28 cellular contexts compared by ENCODE assay signal in the genomic region with DNA sequence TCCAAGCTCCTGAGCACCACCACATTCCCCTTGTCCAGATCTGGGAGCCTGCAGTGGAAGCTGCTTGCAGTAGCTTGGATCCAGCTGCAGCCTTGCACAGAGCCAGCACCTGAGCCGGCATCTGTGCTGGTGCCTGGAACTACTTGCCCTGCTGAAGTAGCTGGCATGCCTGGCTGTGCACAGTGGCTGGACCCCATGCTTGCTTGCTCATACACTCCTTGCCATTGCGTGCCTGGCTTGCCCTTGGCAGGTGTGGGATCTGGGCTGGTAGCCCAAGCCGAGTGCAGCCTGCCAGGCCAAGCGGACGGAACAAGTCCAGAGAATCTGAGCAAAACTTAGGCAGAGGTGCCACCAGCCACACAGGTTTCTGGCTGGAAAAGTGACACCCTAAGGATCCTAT.
"Had no signal": no experiment of that assay in that cellular context is flagged by ENCODE, and none has a peak within 500 bp of the region (broad histone marks: within the 10 kb centered on the region; RNA-seq: fewer than 3 reads in every experiment).

No MANE protein-coding gene starts in this region.

- H3K4me1 ChIP-seq: colonic mucosa, gastrocnemius medialis, heart left ventricle, left lung, neural progenitor cell, psoas muscle, stomach, thyroid gland had no signal

- DNase-seq: colonic mucosa; effector CD8-positive, alpha-beta T cell; endodermal cell; foreskin fibroblast; gastrocnemius medialis; heart left ventricle; left cardiac atrium; mammary epithelial cell; mesendoderm; midbrain; naive thymus-derived CD4-positive, alpha-beta T cell; nucleus accumbens; psoas muscle; stimulated activated CD4-positive, alpha-beta T cell treated with anti-CD3 and anti-CD28 coated beads, Interleukin-15, amount 100 ng/mL, for 24 hours; stimulated activated CD4-positive, alpha-beta T cell treated with anti-CD3 and anti-CD28 coated beads, Interleukin-2, amount 100 ng/mL, for 48 hours; stimulated activated naive CD4-positive, alpha-beta T cell treated with Interleukin-2 at 50 U/mL for 16 hours; stomach; thyroid gland had no signal

- H3K9me3 Mint-ChIP-seq: nephron, neural progenitor cell, type B pancreatic cell had no signal

- H3K4me1 Mint-ChIP-seq: endodermal cell; naive thymus-derived CD4-positive, alpha-beta T cell; nephron; neural progenitor cell had no signal

- H3K27ac Mint-ChIP-seq: dendritic cell treated with granulocyte-macrophage colony-stimulating factor and Interleukin-4, amounts not matched to agents 40 ng/mL and 50 ng/mL, for 4 days; endodermal cell; naive thymus-derived CD4-positive, alpha-beta T cell; nephron; neural progenitor cell; type B pancreatic cell had no signal

- H3K9ac ChIP-seq: neural progenitor cell had no signal

- H3K4me3 Mint-ChIP-seq: dendritic cell treated with granulocyte-macrophage colony-stimulating factor and Interleukin-4, amounts not matched to agents 40 ng/mL and 50 ng/mL, for 4 days; endodermal cell; naive thymus-derived CD4-positive, alpha-beta T cell; nephron; neural progenitor cell; type B pancreatic cell had no signal

- H3K4me2 ChIP-seq: hepatocyte, neural progenitor cell had no signal

- H3K27ac ChIP-seq: colonic mucosa, epithelial cell of prostate, gastrocnemius medialis, heart left ventricle, hepatocyte, left lung, neural progenitor cell, psoas muscle, skin epidermis, stomach, thyroid gland had no signal

- H3K4me3 ChIP-seq: colonic mucosa, gastrocnemius medialis, heart left ventricle, hepatocyte, left lung, neural progenitor cell, psoas muscle, skin epidermis, stomach, thyroid gland had no signal

- ATAC-seq: esophagus mucosa, gastrocnemius medialis, heart left ventricle, left cardiac atrium, left lung, psoas muscle, right cardiac atrium had no signal

- H2AFZ ChIP-seq: hepatocyte, neural progenitor cell had no signal

- H3K9me3 ChIP-seq: colonic mucosa, gastrocnemius medialis, psoas muscle, thyroid gland had no signal

- H3K36me3 Mint-ChIP-seq: naive thymus-derived CD4-positive, alpha-beta T cell; neural progenitor cell; type B pancreatic cell had no signal

- H3K27me3 ChIP-seq: colonic mucosa, gastrocnemius medialis, heart left ventricle, hepatocyte, left lung, neural progenitor cell, stomach, thyroid gland had no signal

- H3K36me3 ChIP-seq: colonic mucosa, gastrocnemius medialis, heart left ventricle, left lung, neural progenitor cell, stomach, thyroid gland had no signal
